1 cellular context compared by ENCODE assay signal in genomic region chr6:73455865-73456629, GRCh38.
TF ChIP-seq lines count a peak whose summit lies in the region.

No MANE protein-coding gene starts in this region.

TF ChIP-seq in liver, 16 proteins besides CTCF, POLR2A, EP300 and RAD21 (continued from another document):
- TF ChIP-seq, protein P1, sequence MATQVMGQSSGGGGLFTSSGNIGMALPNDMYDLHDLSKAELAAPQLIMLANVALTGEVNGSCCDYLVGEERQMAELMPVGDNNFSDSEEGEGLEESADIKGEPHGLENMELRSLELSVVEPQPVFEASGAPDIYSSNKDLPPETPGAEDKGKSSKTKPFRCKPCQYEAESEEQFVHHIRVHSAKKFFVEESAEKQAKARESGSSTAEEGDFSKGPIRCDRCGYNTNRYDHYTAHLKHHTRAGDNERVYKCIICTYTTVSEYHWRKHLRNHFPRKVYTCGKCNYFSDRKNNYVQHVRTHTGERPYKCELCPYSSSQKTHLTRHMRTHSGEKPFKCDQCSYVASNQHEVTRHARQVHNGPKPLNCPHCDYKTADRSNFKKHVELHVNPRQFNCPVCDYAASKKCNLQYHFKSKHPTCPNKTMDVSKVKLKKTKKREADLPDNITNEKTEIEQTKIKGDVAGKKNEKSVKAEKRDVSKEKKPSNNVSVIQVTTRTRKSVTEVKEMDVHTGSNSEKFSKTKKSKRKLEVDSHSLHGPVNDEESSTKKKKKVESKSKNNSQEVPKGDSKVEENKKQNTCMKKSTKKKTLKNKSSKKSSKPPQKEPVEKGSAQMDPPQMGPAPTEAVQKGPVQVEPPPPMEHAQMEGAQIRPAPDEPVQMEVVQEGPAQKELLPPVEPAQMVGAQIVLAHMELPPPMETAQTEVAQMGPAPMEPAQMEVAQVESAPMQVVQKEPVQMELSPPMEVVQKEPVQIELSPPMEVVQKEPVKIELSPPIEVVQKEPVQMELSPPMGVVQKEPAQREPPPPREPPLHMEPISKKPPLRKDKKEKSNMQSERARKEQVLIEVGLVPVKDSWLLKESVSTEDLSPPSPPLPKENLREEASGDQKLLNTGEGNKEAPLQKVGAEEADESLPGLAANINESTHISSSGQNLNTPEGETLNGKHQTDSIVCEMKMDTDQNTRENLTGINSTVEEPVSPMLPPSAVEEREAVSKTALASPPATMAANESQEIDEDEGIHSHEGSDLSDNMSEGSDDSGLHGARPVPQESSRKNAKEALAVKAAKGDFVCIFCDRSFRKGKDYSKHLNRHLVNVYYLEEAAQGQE (IDR thresholded peaks at IDR 0.05): no peak
- TF ChIP-seq SP1 (IDR thresholded peaks at IDR 0.05): no peak
- no peak for TF ChIP-seq HNF4G (IDR thresholded peaks at IDR 0.05)
- no peak for TF ChIP-seq TAF1 (conservative IDR thresholded peaks at IDR 0.05)
- TF ChIP-seq, protein P2, sequence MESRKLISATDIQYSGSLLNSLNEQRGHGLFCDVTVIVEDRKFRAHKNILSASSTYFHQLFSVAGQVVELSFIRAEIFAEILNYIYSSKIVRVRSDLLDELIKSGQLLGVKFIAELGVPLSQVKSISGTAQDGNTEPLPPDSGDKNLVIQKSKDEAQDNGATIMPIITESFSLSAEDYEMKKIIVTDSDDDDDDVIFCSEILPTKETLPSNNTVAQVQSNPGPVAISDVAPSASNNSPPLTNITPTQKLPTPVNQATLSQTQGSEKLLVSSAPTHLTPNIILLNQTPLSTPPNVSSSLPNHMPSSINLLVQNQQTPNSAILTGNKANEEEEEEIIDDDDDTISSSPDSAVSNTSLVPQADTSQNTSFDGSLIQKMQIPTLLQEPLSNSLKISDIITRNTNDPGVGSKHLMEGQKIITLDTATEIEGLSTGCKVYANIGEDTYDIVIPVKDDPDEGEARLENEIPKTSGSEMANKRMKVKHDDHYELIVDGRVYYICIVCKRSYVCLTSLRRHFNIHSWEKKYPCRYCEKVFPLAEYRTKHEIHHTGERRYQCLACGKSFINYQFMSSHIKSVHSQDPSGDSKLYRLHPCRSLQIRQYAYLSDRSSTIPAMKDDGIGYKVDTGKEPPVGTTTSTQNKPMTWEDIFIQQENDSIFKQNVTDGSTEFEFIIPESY (IDR thresholded peaks at IDR 0.05): no peak
- no peak for TF ChIP-seq GABPA (IDR thresholded peaks at IDR 0.05 in 1 of 2, conservative IDR thresholded peaks at IDR 0.05 in 1 of 2)
- TF ChIP-seq, protein P3, sequence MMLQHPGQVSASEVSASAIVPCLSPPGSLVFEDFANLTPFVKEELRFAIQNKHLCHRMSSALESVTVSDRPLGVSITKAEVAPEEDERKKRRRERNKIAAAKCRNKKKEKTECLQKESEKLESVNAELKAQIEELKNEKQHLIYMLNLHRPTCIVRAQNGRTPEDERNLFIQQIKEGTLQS (IDR thresholded peaks at IDR 0.05): peak; percentile 77
- TF ChIP-seq RXRA (IDR thresholded peaks at IDR 0.05): no peak
- TF ChIP-seq NR2F2 (IDR thresholded peaks at IDR 0.05): no peak
- TF ChIP-seq YY1 (IDR thresholded peaks at IDR 0.05): peak; percentile 62
- no peak for TF ChIP-seq JUND (IDR thresholded peaks at IDR 0.05)
- TF ChIP-seq, protein P4, sequence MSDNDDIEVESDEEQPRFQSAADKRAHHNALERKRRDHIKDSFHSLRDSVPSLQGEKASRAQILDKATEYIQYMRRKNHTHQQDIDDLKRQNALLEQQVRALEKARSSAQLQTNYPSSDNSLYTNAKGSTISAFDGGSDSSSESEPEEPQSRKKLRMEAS (IDR thresholded peaks at IDR 0.05): no peak
- TF ChIP-seq HNF4A (conservative IDR thresholded peaks at IDR 0.05): peak; percentile 17 to 27
- TF ChIP-seq FOXA2 (IDR thresholded peaks at IDR 0.05): no peak
- TF ChIP-seq FOXA1 (IDR thresholded peaks at IDR 0.05): no peak
TF ChIP-seq in liver: peak in this region for 3.
